Comparison of ENCODE assay signal across 14 cellular contexts in genomic region chr6:143742955-143743255, GRCh38.
DNase-seq lines count a peak whose midpoint lies in the region; ATAC-seq and TF ChIP-seq lines count a peak whose summit lies in the region.
"Had no signal": no experiment of that assay in that cellular context is flagged by ENCODE, and none has a peak within 500 bp of the region (broad histone marks: within the 10 kb centered on the region; RNA-seq: fewer than 3 reads in every experiment).

No MANE protein-coding gene starts in this region.

- TF ChIP-seq POLR2A in uterus (IDR thresholded peaks at IDR 0.05) = no peak

- H3K27ac ChIP-seq in iPS-20b (ENCODE audit: low read length) (no peak overlapping the region), rectal smooth muscle tissue (ENCODE audit: low read depth, low read length) (peak overlapping the region; percentile 28), uterus (peak overlapping the region; percentile 70 to 82)
- H3K27ac ChIP-seq: 22Rv1, cardiac muscle cell, RWPE1 had no signal

- H3K9me3 ChIP-seq in iPS-20b (ENCODE audit: insufficient read depth, low read depth, low read length) (no peaks in the 10 kb centered on the region), uterus (no peaks in the 10 kb centered on the region)

- H3K36me3 ChIP-seq in iPS-20b (ENCODE audit: insufficient read depth, low read depth, low read length) (no peaks in the 10 kb centered on the region), rectal smooth muscle tissue (ENCODE audit: control insufficient read depth, insufficient read depth, low read length) (no peaks in the 10 kb centered on the region), uterus (no peaks in the 10 kb centered on the region)
- H3K36me3 ChIP-seq: cardiac muscle cell had no signal

- peak; percentile 18 for ATAC-seq in Right ventricle myocardium inferior
- ATAC-seq in left cardiac atrium = no peak

- DNase-seq in Right ventricle myocardium inferior (ENCODE audit: missing footprints) = no peak
- no peak for DNase-seq in left cardiac atrium
- no peak for DNase-seq in uterus
- no peak for DNase-seq in NCI-H748 treated with DMSO at 0.1 percent for 48 hours (lab: John Stamatoyannopoulos, UW)
- DNase-seq in iPS-NIHi11 (ENCODE audit: low spot score) = no peak
- DNase-seq in NCI-H2107 treated with DMSO at 0.1 percent for 48 hours (lab: John Stamatoyannopoulos, UW; ENCODE audit: unreplicated experiment) = no peak
- DNase-seq: activated naive CD4-positive, alpha-beta T cell treated with anti-CD3 and anti-CD28 coated beads, Interleukin-2, amount 50 U/mL, for 16 hours; NCI-H187 treated with DMSO at 0.1 percent for 48 hours; NCI-H774 had no signal

- H3K4me3 ChIP-seq in iPS-20b (ENCODE audit: low read length) = no peak overlapping the region
- H3K4me3 ChIP-seq in rectal smooth muscle tissue (ENCODE audit: low read length) = peak overlapping the region; percentile 23
- H3K4me3 ChIP-seq in uterus = peak overlapping the region in 1 of 2 donors; percentile 19
- H3K4me3 ChIP-seq: cardiac muscle cell had no signal

- TF ChIP-seq CTCF in uterus (IDR thresholded peaks at IDR 0.05) = no peak

- H3K4me1 ChIP-seq in iPS-20b (ENCODE audit: insufficient read depth, low read length) (peaks cover 47% of the 10 kb centered on the region), rectal smooth muscle tissue (ENCODE audit: control insufficient read depth, insufficient read depth, low read length) (peaks cover 33% of the 10 kb centered on the region), uterus (peaks cover 10 to 13% of the 10 kb centered on the region in 2 donors)

- H3K27me3 ChIP-seq in iPS-20b (ENCODE audit: insufficient read depth, low read length) (no peaks in the 10 kb centered on the region), rectal smooth muscle tissue (ENCODE audit: control insufficient read depth, insufficient read depth, low read length) (no peaks in the 10 kb centered on the region), uterus (no peaks in the 10 kb centered on the region)
- H3K27me3 ChIP-seq: cardiac muscle cell had no signal

- intact Hi-C loops in Right ventricle myocardium inferior (cut with DNase I) = loop anchor here (5.0 kb wide), 1 partner anchor 66 kb away; the partner anchor contains the start of gene PHACTR2
- intact Hi-C loops in left cardiac atrium (cut with DNase I) = no loop called here
- intact Hi-C loops in uterus (cut with DNase I; ENCODE audit: low total_unique reads) = no loop called here

- H3K9ac ChIP-seq in iPS-20b (ENCODE audit: low read depth, low read length) (peak overlapping the region; percentile 1; the same call in 1 of the 2 replicates), rectal smooth muscle tissue (ENCODE audit: low read length) (no peak overlapping the region)
